Comparison of ENCODE assay signal across 1 cellular context in the genomic region with DNA sequence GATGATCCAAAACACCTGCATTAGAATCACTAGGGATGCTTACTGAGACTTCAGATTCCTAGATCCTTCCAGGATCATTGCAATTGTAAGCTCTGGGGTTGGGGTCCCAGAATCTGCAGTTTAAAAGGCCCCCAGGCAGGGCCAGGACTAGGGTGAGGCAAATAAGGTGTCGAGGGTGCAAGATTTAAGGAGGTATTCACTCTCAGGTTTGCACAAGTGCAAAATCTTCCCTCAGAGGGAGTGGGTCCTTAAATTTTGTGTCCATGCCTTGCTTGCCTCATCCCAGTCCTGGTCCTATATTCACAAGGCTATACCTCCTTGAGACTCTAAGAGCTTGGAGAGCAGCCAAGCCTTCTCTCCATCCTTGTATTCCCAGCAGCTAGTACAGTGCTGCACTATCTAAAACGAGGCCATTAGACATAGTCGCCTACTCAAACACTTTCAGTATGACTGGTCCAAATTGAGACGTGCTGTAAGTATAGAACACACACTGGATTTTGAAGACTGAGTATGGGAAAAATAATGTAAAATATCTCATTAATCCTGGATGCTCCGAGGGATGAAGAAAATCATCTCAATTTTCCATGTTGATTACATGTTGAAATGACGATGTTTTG.
TF ChIP-seq lines count a peak whose summit lies in the region.

No MANE protein-coding gene starts in this region.

TF ChIP-seq in GM12878, 131 proteins besides CTCF, POLR2A, EP300 and RAD21 (continues in another document):
- TF ChIP-seq BCLAF1 (IDR thresholded peaks at IDR 0.05) (no peak), BCL11A (IDR thresholded peaks at IDR 0.05; ENCODE audit: low read depth, low read length) (0 out of 2 replicates have a peak, but pooled peaks have one; percentile 25), MEF2B (IDR thresholded peaks at IDR 0.05; ENCODE audit: partially characterized antibody, poor library complexity, severe bottlenecking) (peak; percentile 54), MXI1 (IDR thresholded peaks at IDR 0.05; ENCODE audit: low read depth, low read length) (no peak), POU2F2 (IDR thresholded peaks at IDR 0.05; ENCODE audit: borderline replicate concordance, low read depth, low read length) (no peak), ZNF622 (IDR thresholded peaks at IDR 0.05) (no peak), BMI1 (IDR thresholded peaks at IDR 0.05; ENCODE audit: borderline replicate concordance) (no peak), NFIC (IDR thresholded peaks at IDR 0.05; ENCODE audit: low read depth, low read length) (no peak), STAT1 (conservative IDR thresholded peaks at IDR 0.05) (no peak), STAT3 (IDR thresholded peaks at IDR 0.05; ENCODE audit: low read depth, low read length) (no peak), E2F4 (IDR thresholded peaks at IDR 0.05; ENCODE audit: low read depth, low read length) (no peak), BRCA1 (IDR thresholded peaks at IDR 0.05; ENCODE audit: low read depth, low read length) (no peak), NRF1 (conservative IDR thresholded peaks at IDR 0.05; ENCODE audit: low read depth, low read length) (no peak), CUX1 (IDR thresholded peaks at IDR 0.05; ENCODE audit: insufficient replicate concordance, low read depth, low read length) (no peak), KLF5 (IDR thresholded peaks at IDR 0.05; ENCODE audit: partially characterized antibody) (no peak), NFYA (IDR thresholded peaks at IDR 0.05; ENCODE audit: borderline replicate concordance, low read depth, low read length) (no peak), RCOR1 (conservative IDR thresholded peaks at IDR 0.05; ENCODE audit: low read depth, low read length) (no peak), SMAD1 (IDR thresholded peaks at IDR 0.05; ENCODE audit: low read depth, partially characterized antibody) (no peak), KAT2A (conservative IDR thresholded peaks at IDR 0.05; ENCODE audit: control insufficient read depth, low read depth, low read length) (no peak), EED (IDR thresholded peaks at IDR 0.05; ENCODE audit: low read depth) (peak; percentile 59; the same call in 1 of the 2 replicates), TCF7 (IDR thresholded peaks at IDR 0.05; ENCODE audit: borderline replicate concordance) (no peak), ESRRA (IDR thresholded peaks at IDR 0.05; ENCODE audit: low read length) (no peak), SUPT20H (IDR thresholded peaks at IDR 0.05; ENCODE audit: borderline replicate concordance, control insufficient read depth, low read depth, low read length) (no peak), PRDM15 (CRISPR knock-in tag; IDR thresholded peaks at IDR 0.05) (no peak), IRF3 (IDR thresholded peaks at IDR 0.05) (no peak), POLR2AphosphoS5 (IDR thresholded peaks at IDR 0.05; ENCODE audit: low read length) (no peak), HDGF (IDR thresholded peaks at IDR 0.05) (no peak)
- TF ChIP-seq, protein P1, sequence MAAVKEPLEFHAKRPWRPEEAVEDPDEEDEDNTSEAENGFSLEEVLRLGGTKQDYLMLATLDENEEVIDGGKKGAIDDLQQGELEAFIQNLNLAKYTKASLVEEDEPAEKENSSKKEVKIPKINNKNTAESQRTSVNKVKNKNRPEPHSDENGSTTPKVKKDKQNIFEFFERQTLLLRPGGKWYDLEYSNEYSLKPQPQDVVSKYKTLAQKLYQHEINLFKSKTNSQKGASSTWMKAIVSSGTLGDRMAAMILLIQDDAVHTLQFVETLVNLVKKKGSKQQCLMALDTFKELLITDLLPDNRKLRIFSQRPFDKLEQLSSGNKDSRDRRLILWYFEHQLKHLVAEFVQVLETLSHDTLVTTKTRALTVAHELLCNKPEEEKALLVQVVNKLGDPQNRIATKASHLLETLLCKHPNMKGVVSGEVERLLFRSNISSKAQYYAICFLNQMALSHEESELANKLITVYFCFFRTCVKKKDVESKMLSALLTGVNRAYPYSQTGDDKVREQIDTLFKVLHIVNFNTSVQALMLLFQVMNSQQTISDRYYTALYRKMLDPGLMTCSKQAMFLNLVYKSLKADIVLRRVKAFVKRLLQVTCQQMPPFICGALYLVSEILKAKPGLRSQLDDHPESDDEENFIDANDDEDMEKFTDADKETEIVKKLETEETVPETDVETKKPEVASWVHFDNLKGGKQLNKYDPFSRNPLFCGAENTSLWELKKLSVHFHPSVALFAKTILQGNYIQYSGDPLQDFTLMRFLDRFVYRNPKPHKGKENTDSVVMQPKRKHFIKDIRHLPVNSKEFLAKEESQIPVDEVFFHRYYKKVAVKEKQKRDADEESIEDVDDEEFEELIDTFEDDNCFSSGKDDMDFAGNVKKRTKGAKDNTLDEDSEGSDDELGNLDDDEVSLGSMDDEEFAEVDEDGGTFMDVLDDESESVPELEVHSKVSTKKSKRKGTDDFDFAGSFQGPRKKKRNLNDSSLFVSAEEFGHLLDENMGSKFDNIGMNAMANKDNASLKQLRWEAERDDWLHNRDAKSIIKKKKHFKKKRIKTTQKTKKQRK (IDR thresholded peaks at IDR 0.05; ENCODE audit: low read depth, low read length) = no peak
- TF ChIP-seq, protein P2, sequence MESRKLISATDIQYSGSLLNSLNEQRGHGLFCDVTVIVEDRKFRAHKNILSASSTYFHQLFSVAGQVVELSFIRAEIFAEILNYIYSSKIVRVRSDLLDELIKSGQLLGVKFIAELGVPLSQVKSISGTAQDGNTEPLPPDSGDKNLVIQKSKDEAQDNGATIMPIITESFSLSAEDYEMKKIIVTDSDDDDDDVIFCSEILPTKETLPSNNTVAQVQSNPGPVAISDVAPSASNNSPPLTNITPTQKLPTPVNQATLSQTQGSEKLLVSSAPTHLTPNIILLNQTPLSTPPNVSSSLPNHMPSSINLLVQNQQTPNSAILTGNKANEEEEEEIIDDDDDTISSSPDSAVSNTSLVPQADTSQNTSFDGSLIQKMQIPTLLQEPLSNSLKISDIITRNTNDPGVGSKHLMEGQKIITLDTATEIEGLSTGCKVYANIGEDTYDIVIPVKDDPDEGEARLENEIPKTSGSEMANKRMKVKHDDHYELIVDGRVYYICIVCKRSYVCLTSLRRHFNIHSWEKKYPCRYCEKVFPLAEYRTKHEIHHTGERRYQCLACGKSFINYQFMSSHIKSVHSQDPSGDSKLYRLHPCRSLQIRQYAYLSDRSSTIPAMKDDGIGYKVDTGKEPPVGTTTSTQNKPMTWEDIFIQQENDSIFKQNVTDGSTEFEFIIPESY (IDR thresholded peaks at IDR 0.05) = no peak
- TF ChIP-seq, protein P3, sequence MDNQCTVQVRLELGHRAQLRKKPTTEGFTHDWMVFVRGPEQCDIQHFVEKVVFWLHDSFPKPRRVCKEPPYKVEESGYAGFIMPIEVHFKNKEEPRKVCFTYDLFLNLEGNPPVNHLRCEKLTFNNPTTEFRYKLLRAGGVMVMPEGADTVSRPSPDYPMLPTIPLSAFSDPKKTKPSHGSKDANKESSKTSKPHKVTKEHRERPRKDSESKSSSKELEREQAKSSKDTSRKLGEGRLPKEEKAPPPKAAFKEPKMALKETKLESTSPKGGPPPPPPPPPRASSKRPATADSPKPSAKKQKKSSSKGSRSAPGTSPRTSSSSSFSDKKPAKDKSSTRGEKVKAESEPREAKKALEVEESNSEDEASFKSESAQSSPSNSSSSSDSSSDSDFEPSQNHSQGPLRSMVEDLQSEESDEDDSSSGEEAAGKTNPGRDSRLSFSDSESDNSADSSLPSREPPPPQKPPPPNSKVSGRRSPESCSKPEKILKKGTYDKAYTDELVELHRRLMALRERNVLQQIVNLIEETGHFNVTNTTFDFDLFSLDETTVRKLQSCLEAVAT (IDR thresholded peaks at IDR 0.05) = no peak
